13 cellular contexts compared by ENCODE assay signal in genomic region chr19:34269081-34269480, GRCh38. TPM values are rescaled to one million over a fixed set of nuclear protein-coding genes. Genes with fewer than 3 reads are reported as not detected.
DNase-seq lines count a peak whose midpoint lies in the region; ATAC-seq and TF ChIP-seq lines count a peak whose summit lies in the region.
"Had no signal": no experiment of that assay in that cellular context is flagged by ENCODE, and none has a peak within 500 bp of the region (broad histone marks: within the 10 kb centered on the region; RNA-seq: fewer than 3 reads in every experiment).

No MANE protein-coding gene starts in this region.

- H3K9me3 ChIP-seq in CD4-positive, alpha-beta memory T cell (ENCODE audit: control insufficient read depth in 1 of 2, low read length in 2 of 2): no peaks in the 10 kb centered on the region
- H3K9me3 ChIP-seq in Peyer's patch (no peaks in the 10 kb centered on the region), endodermal cell (ENCODE audit: control insufficient read depth, low read length) (no peaks in the 10 kb centered on the region)

- 89 to 96% methylated on average over 4 to 7 of the region's 8 CpGs for WGBS in endodermal cell (ENCODE audit: insufficient coverage in 1 of 2, insufficient read length in 1 of 2), 2 experiments

- H3K9me3 Mint-ChIP-seq in CD4-positive, alpha-beta memory T cell: no peaks in the 10 kb centered on the region
- H3K9me3 Mint-ChIP-seq in endodermal cell: no peaks in the 10 kb centered on the region

- intact Hi-C loops in CD4-positive, alpha-beta memory T cell (cut with micrococcal nuclease): no loop called here
- intact Hi-C loops in sciatic nerve (cut with DNase I): no loop called here

- ATAC-seq in sciatic nerve (peak; percentile 53), GM18858 (IDR thresholded peaks at IDR 0.05; ENCODE audit: unreplicated experiment) (no peak)
- ATAC-seq: stimulated activated naive CD8-positive, alpha-beta T cell treated with anti-CD3 and anti-CD28 coated beads, Interleukin-15, Interleukin-2, amounts not matched to agents 100 U/mL and 50 U/mL, for 24 hours had no signal

- H3K36me3 Mint-ChIP-seq in CD4-positive, alpha-beta memory T cell: peaks cover 2 to 7% of the 10 kb centered on the region in 2 donors
- H3K36me3 Mint-ChIP-seq in endodermal cell (ENCODE audit: low read depth): peaks cover 3% of the 10 kb centered on the region

- CTCF ChIA-PET in CD4-positive, alpha-beta memory T cell (lab: Charles Lee; ENCODE audit: partially characterized antibody): interaction anchor here (0.6 to 1.9 kb wide), 5 partner anchors 12 to 161 kb away, joined by 3 to 9 read pairs (median 3); no protein-coding TSS in a partner anchor

- peak overlapping the region; percentile 22 for H3K9ac ChIP-seq in endodermal cell (ENCODE audit: extremely low read depth, low read length, poor library complexity, severe bottlenecking)

- DNase-seq in CD4-positive, alpha-beta memory T cell: peak in 2 of 5 donors; percentile 25 to 41
- DNase-seq in Peyer's patch (no peak), endodermal cell (no peak), sciatic nerve (ENCODE audit: low spot score) (no peak), COLO668 (lab: John Stamatoyannopoulos, UW; ENCODE audit: unreplicated experiment) (no peak), GM03348 (ENCODE audit: low spot score) (no peak), SKM-1 (lab: John Stamatoyannopoulos, UW; ENCODE audit: unreplicated experiment) (no peak)
- DNase-seq: activated CD4-positive, alpha-beta T cell treated with anti-CD3 and anti-CD28 coated beads for 4 hours; Calu3; NCI-H2171; stimulated activated naive CD8-positive, alpha-beta T cell treated with anti-CD3 and anti-CD28 coated beads, Interleukin-15, Interleukin-2, amounts not matched to agents 100 U/mL and 50 U/mL, for 24 hours had no signal

- H3K4me1 ChIP-seq in CD4-positive, alpha-beta memory T cell (ENCODE audit: insufficient read depth, low read length): peaks cover 93% of the 10 kb centered on the region
- H3K4me1 ChIP-seq in Peyer's patch (peaks cover 0 to 15% (median 6%) of the 10 kb centered on the region in 4 donors), endodermal cell (ENCODE audit: control insufficient read depth, insufficient read depth, low read length) (peaks cover 6% of the 10 kb centered on the region)

- H3K4me1 Mint-ChIP-seq in CD4-positive, alpha-beta memory T cell: peaks cover 51 to 82% (median 73%) of the 10 kb centered on the region in 4 donors
- H3K4me1 Mint-ChIP-seq in endodermal cell: peaks cover 24% of the 10 kb centered on the region

- H3K27me3 ChIP-seq in CD4-positive, alpha-beta memory T cell (ENCODE audit: insufficient read depth, low read length): no peaks in the 10 kb centered on the region
- H3K27me3 ChIP-seq in Peyer's patch: no peaks in the 10 kb centered on the region
- H3K27me3 ChIP-seq in endodermal cell (ENCODE audit: control insufficient read depth, insufficient read depth, low read length, poor library complexity, severe bottlenecking): no peaks in the 10 kb centered on the region

- peak overlapping the region; percentile 56 for H3K27ac ChIP-seq in CD4-positive, alpha-beta memory T cell (ENCODE audit: low read depth, low read length)
- H3K27ac ChIP-seq in Peyer's patch (peak overlapping the region in 3 of 4 donors; percentile 8 to 76 (median 68)), endodermal cell (ENCODE audit: low read depth, low read length) (no peak overlapping the region)

- TF ChIP-seq POLR2A in Peyer's patch (IDR thresholded peaks at IDR 0.05): no peak

- H3K27ac Mint-ChIP-seq in CD4-positive, alpha-beta memory T cell: peak overlapping the region; percentile 88 to 99 (median 95)
- H3K27ac Mint-ChIP-seq in endodermal cell: peak overlapping the region; percentile 2

- peak overlapping the region; percentile 21 to 84 (median 66) for H3K4me3 Mint-ChIP-seq in CD4-positive, alpha-beta memory T cell
- no peak overlapping the region for H3K4me3 Mint-ChIP-seq in endodermal cell

- TF ChIP-seq CTCF in Peyer's patch (IDR thresholded peaks at IDR 0.05): no peak
- TF ChIP-seq CTCF in endodermal cell (conservative IDR thresholded peaks at IDR 0.05): no peak

- POLR2A ChIA-PET in CD4-positive, alpha-beta memory T cell (lab: Charles Lee; ENCODE audit: partially characterized antibody): interaction anchor here (1.3 to 4.0 kb wide), 15 partner anchors 8 to 97 kb away, joined by 3 to 19 read pairs (median 6); partner anchors contain the start of gene LSM14A

- no peak overlapping the region for H3K4me3 ChIP-seq in CD4-positive, alpha-beta memory T cell (ENCODE audit: low read length in 2 of 2)
- H3K4me3 ChIP-seq in Peyer's patch (no peak overlapping the region), endodermal cell (ENCODE audit: low read length) (no peak overlapping the region)
- H3K4me3 ChIP-seq: K562 had no signal

- no peaks in the 10 kb centered on the region for H3K27me3 Mint-ChIP-seq in CD4-positive, alpha-beta memory T cell
- H3K27me3 Mint-ChIP-seq in endodermal cell (ENCODE audit: insufficient read depth): no peaks in the 10 kb centered on the region

- no peaks in the 10 kb centered on the region for H3K36me3 ChIP-seq in CD4-positive, alpha-beta memory T cell (ENCODE audit: insufficient read depth, low read length)
- H3K36me3 ChIP-seq in Peyer's patch (no peaks in the 10 kb centered on the region), endodermal cell (ENCODE audit: control insufficient read depth, insufficient read depth, low read length) (no peaks in the 10 kb centered on the region)

RNA-seq across cellular contexts. Expression of gene GARRE1, which starts 14.7 kb away (rescaled TPM):
- total RNA-seq in CD4-positive, alpha-beta memory T cell: 10 to 100 TPM; 46.3 to 48.2 TPM
- polyA plus RNA-seq in CD4-positive, alpha-beta memory T cell: 1 to 10 TPM; 3.5 to 7.5 TPM
- total RNA-seq in Peyer's patch (10 to 100 TPM; 11.9 to 31.2 (median 19.5) TPM), endodermal cell (10 to 100 TPM; 21.9 to 27.9 TPM), sciatic nerve (59.9 TPM)
- polyA plus RNA-seq in endodermal cell (2013, experiment 1 of 2): 18.7 TPM
- 18.8 TPM for polyA plus RNA-seq in endodermal cell (2013, experiment 2 of 2)
